In genomic region chr7:7183061-7183832, GRCh38 we compare ENCODE assay signal across 8 cellular contexts. TPM values are rescaled to one million over a fixed set of nuclear protein-coding genes. Genes with fewer than 3 reads are reported as not detected.
DNase-seq lines count a peak whose midpoint lies in the region; ATAC-seq, FAIRE-seq and TF ChIP-seq lines count a peak whose summit lies in the region.

No MANE protein-coding gene starts in this region.

- FAIRE-seq in GM19239 (lab: Jason Lieb, UNC) = no peak

- H3K27me3 ChIP-seq in PC-3 (ENCODE audit: low read length) = no peaks in the 10 kb centered on the region

- peak; percentile 46 for DNase-seq in CD1c-positive myeloid dendritic cell (ENCODE audit: extremely low spot score)
- peak; percentile 7 for DNase-seq in GM19239 (ENCODE audit: insufficient read length, low spot score)
- peak; percentile 34 for DNase-seq in PC-3
- DNase-seq in activated naive CD4-positive, alpha-beta T cell treated with anti-CD3 and anti-CD28 coated beads, Interleukin-2, amount 50 U/mL, for 72 hours (ENCODE audit: low spot score in 2 of 2) = peak in 1 of 2 donors; percentile 73
- peak; percentile 39 for DNase-seq in left cardiac atrium
- DNase-seq in progenitor cell of endocrine pancreas (ENCODE audit: low spot score, unreplicated experiment) = peak; percentile 48
- DNase-seq in middle frontal gyrus (ENCODE audit: extremely low spot score, low spot score) = no peak

- H2AFZ ChIP-seq in PC-3 (ENCODE audit: low read length) = peak overlapping the region; percentile 86

- POLR2A ChIA-PET in PC-3 (lab: Charles Lee; ENCODE audit: unreplicated experiment) = interaction anchor here (0.5 kb wide), 1 partner anchor 208 kb away, joined by 5 read pairs; no protein-coding TSS in a partner anchor

- peaks cover 26% of the 10 kb centered on the region for H3K4me1 Mint-ChIP-seq in progenitor cell of endocrine pancreas (ENCODE audit: low read depth)

- H3K27me3 Mint-ChIP-seq in progenitor cell of endocrine pancreas = no peaks in the 10 kb centered on the region

- H3K27ac Mint-ChIP-seq in activated naive CD4-positive, alpha-beta T cell treated with anti-CD3 and anti-CD28 coated beads, Interleukin-2, amount 50 U/mL, for 72 hours = peak overlapping the region; percentile 94 to 96
- H3K27ac Mint-ChIP-seq in progenitor cell of endocrine pancreas = peak overlapping the region; percentile 89

- peak; percentile 22 for ATAC-seq in HG03342 (IDR thresholded peaks at IDR 0.05; ENCODE audit: unreplicated experiment)
- peak; percentile 47 for ATAC-seq in PC-3
- ATAC-seq in activated naive CD4-positive, alpha-beta T cell treated with anti-CD3 and anti-CD28 coated beads, Interleukin-2, amount 50 U/mL, for 72 hours = peak; percentile 18 to 30
- peak; percentile 51 to 72 for ATAC-seq in left cardiac atrium

- no TSS peak for BruUV-seq in PC-3 (replicated peaks; lab: Mats Ljungman, UMichigan)

- peak overlapping the region; percentile 87 for H3K4me3 ChIP-seq in PC-3 (ENCODE audit: low read length)

- peaks cover 3% of the 10 kb centered on the region; the same call in 1 of the 2 replicates for H4K20me1 ChIP-seq in PC-3 (ENCODE audit: low read length)

- H3K79me2 ChIP-seq in PC-3 (ENCODE audit: low read length) = peaks cover 57% of the 10 kb centered on the region

- CTCF ChIA-PET in PC-3 (lab: Charles Lee) = interaction anchor here (0.7 to 1.6 kb wide), 2 partner anchors 80 to 233 kb away, joined by 6 to 10 read pairs; no protein-coding TSS in a partner anchor

- peak overlapping the region; percentile 86 for H3K4me2 ChIP-seq in PC-3 (ENCODE audit: low read length)

- H3K36me3 ChIP-seq in PC-3 (ENCODE audit: low read depth, low read length) = no peaks in the 10 kb centered on the region

- H3K4me3 Mint-ChIP-seq in progenitor cell of endocrine pancreas (ENCODE audit: low read depth) = peak overlapping the region; percentile 77

- H3K9me3 Mint-ChIP-seq in activated naive CD4-positive, alpha-beta T cell treated with anti-CD3 and anti-CD28 coated beads, Interleukin-2, amount 50 U/mL, for 72 hours = no peaks in the 10 kb centered on the region
- H3K9me3 Mint-ChIP-seq in progenitor cell of endocrine pancreas (ENCODE audit: low read depth) = no peaks in the 10 kb centered on the region

- no peaks in the 10 kb centered on the region for H3K9me3 ChIP-seq in PC-3 (ENCODE audit: low read length)

- peaks cover 27% of the 10 kb centered on the region for H3K4me1 ChIP-seq in PC-3 (ENCODE audit: insufficient read depth, low read length)

- H3K27ac ChIP-seq in PC-3 (ENCODE audit: low read length) = peak overlapping the region; percentile 39

- no peaks in the 10 kb centered on the region for H3K9me2 ChIP-seq in PC-3 (replicated peaks; ENCODE audit: low read length)

- TF ChIP-seq CTCF in PC-3 (conservative IDR thresholded peaks at IDR 0.05; ENCODE audit: low read depth, low read length) = no peak
- TF ChIP-seq CTCF in progenitor cell of endocrine pancreas (IDR thresholded peaks at IDR 0.05; ENCODE audit: unreplicated experiment) = no peak

- no peaks in the 10 kb centered on the region for H3F3A ChIP-seq in PC-3 (ENCODE audit: low read length, unreplicated experiment)

- intact Hi-C loops in PC-3 (cut with micrococcal nuclease) (loop anchor here (1.0 to 5.0 kb wide), 5 partner anchors 64 to 358 kb away; no protein-coding TSS in a partner anchor), left cardiac atrium (cut with DNase I) (no loop called here)

- peaks cover 0 to 9% of the 10 kb centered on the region in 2 donors for H3K36me3 Mint-ChIP-seq in activated naive CD4-positive, alpha-beta T cell treated with anti-CD3 and anti-CD28 coated beads, Interleukin-2, amount 50 U/mL, for 72 hours
- H3K36me3 Mint-ChIP-seq in progenitor cell of endocrine pancreas (ENCODE audit: insufficient read depth) = peaks cover 1% of the 10 kb centered on the region

- H3K9ac ChIP-seq in PC-3 (ENCODE audit: low read length) = peak overlapping the region; percentile 77

RNA-seq across cellular contexts. Expression of gene C1GALT1, which starts 0.9 kb away (rescaled TPM):
- 19.3 and 32.3 TPM in 2 replicates for total RNA-seq in PC-3 (2014; rRNA removed)
- total RNA-seq in activated naive CD4-positive, alpha-beta T cell treated with anti-CD3 and anti-CD28 coated beads, Interleukin-2, amount 50 U/mL, for 72 hours = 10 to 100 TPM; 31.8 to 35.5 TPM
- 10 to 100 TPM; 17.2 to 21.6 TPM for total RNA-seq in left cardiac atrium
- 63.4 and 75.0 TPM in 2 replicates for total RNA-seq in progenitor cell of endocrine pancreas
